ENCODE assay signal across 7 cellular contexts in the genomic region with DNA sequence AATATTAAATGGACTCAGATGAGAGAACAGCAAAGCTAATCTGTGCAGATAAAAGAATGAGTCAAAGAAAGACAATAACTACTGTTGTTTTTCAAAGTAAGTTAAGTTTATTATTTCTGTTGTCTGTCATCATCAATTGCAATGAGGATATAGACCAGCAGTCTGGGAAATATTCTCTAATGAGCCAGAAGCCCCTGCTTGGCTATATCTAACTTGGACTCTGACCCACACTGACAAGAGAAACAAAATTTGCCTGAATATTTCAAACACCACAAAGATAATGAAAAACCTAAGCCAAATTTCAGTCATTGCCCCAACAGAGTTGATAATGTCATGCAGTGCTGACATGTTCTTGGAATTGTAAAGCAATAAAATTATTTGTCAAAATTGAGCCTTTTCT.
"Had no signal": no experiment of that assay in that cellular context is flagged by ENCODE, and none has a peak within 500 bp of the region (broad histone marks: within the 10 kb centered on the region; RNA-seq: fewer than 3 reads in every experiment).

No MANE protein-coding gene starts in this region.

- H3K4me2 ChIP-seq: GM23338 had no signal

- DNase-seq: H9, HCEC 1CT had no signal

- H3K4me3 ChIP-seq: GM23338 had no signal

- H3K27ac ChIP-seq: HL-60 had no signal

- ATAC-seq: GM23338, HepG2 had no signal

- FAIRE-seq: H1, H54, HepG2 had no signal
